Comparison of ENCODE assay signal across 14 cellular contexts in the genomic region with DNA sequence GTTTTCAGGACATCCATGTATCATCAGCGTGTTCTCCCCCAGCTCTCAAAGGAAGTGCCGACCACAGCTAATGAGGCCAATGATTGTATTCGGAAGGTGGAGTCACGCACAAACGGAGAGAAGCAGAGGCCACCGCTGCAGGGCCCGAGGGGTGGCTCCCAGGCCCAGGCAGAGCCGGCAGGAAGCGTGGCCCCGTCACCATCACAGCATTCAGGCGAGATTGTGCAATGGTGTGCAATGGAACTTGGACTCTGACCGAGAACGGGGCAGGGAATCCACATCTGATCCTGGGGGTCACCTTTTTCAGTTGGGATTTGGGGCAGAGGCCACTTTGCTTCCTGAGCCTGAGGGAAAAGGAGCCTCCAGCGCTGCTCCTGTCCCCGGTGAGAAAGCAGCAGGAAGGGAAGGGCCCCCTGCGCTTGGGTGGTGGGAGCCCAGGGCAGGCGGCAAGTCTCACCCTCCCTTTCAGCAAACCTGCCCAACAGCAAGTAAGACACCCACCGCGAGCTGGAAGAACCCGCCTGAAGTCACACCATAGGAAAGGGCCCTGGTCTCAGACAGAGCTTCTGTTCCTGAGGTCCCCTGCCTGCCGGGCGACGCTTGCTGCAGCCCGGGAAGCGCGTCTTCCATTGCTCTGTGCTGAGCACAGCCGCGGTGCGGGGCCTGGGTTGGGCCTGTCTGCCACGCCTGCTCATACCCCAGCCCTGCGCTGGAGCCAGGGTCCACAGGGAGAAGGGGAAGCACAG.
"Had no signal": no experiment of that assay in that cellular context is flagged by ENCODE, and none has a peak within 500 bp of the region (broad histone marks: within the 10 kb centered on the region; RNA-seq: fewer than 3 reads in every experiment).

No MANE protein-coding gene starts in this region.

- ATAC-seq: activated CD8-positive, alpha-beta T cell treated with anti-CD3 and anti-CD28 coated beads for 36 hours; activated naive CD4-positive, alpha-beta T cell treated with anti-CD3 and anti-CD28 coated beads, Interleukin-2, amount 50 U/mL, for 72 hours; activated T-cell treated with anti-CD3 and anti-CD28 coated beads, Interleukin-2, amount 50 U/mL, for 4 hours; gastroesophageal sphincter; heart right ventricle; left colon; natural killer cell; T-helper 17 cell had no signal

- DNase-seq: activated CD4-positive, alpha-beta T cell treated with anti-CD3 and anti-CD28 coated beads for 4 hours; activated CD8-positive, alpha-beta T cell treated with anti-CD3 and anti-CD28 coated beads for 36 hours; activated gamma-delta T cell; activated T-cell treated with anti-CD3 and anti-CD28 coated beads, Interleukin-2, amount 50 U/mL, for 4 hours; erythroblast; heart right ventricle; left colon; mammary epithelial cell; natural killer cell; stimulated activated CD4-positive, alpha-beta T cell treated with anti-CD3 and anti-CD28 coated beads, Interleukin-4, amount 100 ng/mL, for 4 hours; stimulated activated CD8-positive, alpha-beta memory T cell treated with anti-CD3 and anti-CD28 coated beads, Interleukin-4, amount 100 ng/mL, for 48 hours; T-helper 17 cell had no signal
